Comparison of ENCODE assay signal across 18 cellular contexts in genomic region chr7:70318511-70318910, GRCh38.
"Had no signal": no experiment of that assay in that cellular context is flagged by ENCODE, and none has a peak within 500 bp of the region (broad histone marks: within the 10 kb centered on the region; RNA-seq: fewer than 3 reads in every experiment).

No MANE protein-coding gene starts in this region.

- H3K27ac Mint-ChIP-seq: activated T-helper 1 cell treated with anti-CD3 and anti-CD28 coated beads, Interleukin-12 subunit alpha, Interleukin-12 subunit beta, Interleukin-2, Interleukin-4 antibody, amounts not matched to agents 30 ng/mL and 10 ng/mL and 1 ng/mL, durations not matched to agents 14 hours and 24 hours and 36 hours; natural killer cell treated with Interleukin-12 subunit alpha and Interleukin-12 subunit beta and Interleukin-15 and Interleukin-18, amount 100 ng/mL, for 72 hours had no signal

- DNase-seq: activated CD4-positive, alpha-beta T cell treated with anti-CD3 and anti-CD28 coated beads for 4 hours; activated T-cell treated with anti-CD3 and anti-CD28 coated beads for 4 hours; aorta; hypothalamus; islet precursor cell; right lobe of liver; small intestine; stimulated activated CD4-positive, alpha-beta T cell treated with anti-CD3 and anti-CD28 coated beads, Interleukin-4, amount 100 ng/mL, for 1 hour; T-helper 2 cell; upper lobe of right lung; WERI-Rb-1 had no signal

- H3K4me3 ChIP-seq: coronary artery, lung, right lobe of liver, upper lobe of right lung had no signal

- H3K9me3 ChIP-seq: neutrophil, right lobe of liver, upper lobe of right lung had no signal

- H3K9ac ChIP-seq: parathyroid adenoma had no signal

- H3K4me1 ChIP-seq: parathyroid adenoma, right lobe of liver had no signal

- H3K27me3 ChIP-seq: neutrophil, right lobe of liver, upper lobe of right lung had no signal

- H3K4me3 Mint-ChIP-seq: activated T-helper 1 cell treated with anti-CD3 and anti-CD28 coated beads, Interleukin-12 subunit alpha, Interleukin-12 subunit beta, Interleukin-2, Interleukin-4 antibody, amounts not matched to agents 30 ng/mL and 10 ng/mL and 1 ng/mL, durations not matched to agents 14 hours and 24 hours and 36 hours; natural killer cell treated with Interleukin-12 subunit alpha and Interleukin-12 subunit beta and Interleukin-15 and Interleukin-18, amount 100 ng/mL, for 72 hours had no signal

- H3K9me3 Mint-ChIP-seq: natural killer cell treated with Interleukin-12 subunit alpha and Interleukin-12 subunit beta and Interleukin-15 and Interleukin-18, amount 100 ng/mL, for 72 hours had no signal

- H3K36me3 ChIP-seq: neutrophil, right lobe of liver, upper lobe of right lung, WERI-Rb-1 had no signal

- ATAC-seq: left lobe of liver, right lobe of liver, upper lobe of right lung had no signal

- H3K27ac ChIP-seq: coronary artery, neutrophil, parathyroid adenoma, right lobe of liver, upper lobe of right lung, WERI-Rb-1 had no signal
